In genomic region chr7:5970347-5970911, GRCh38 we compare ENCODE assay signal across 4 cellular contexts. TPM values are rescaled to one million over a fixed set of nuclear protein-coding genes. Genes with fewer than 3 reads are reported as not detected.
"Had no signal": no experiment of that assay in that cellular context is flagged by ENCODE, and none has a peak within 500 bp of the region (broad histone marks: within the 10 kb centered on the region; RNA-seq: fewer than 3 reads in every experiment).

TSS of gene RSPH10B (minus strand) at chr7:5970689. CDS start at chr7:5967116, 3,573 bp downstream.

RNA-seq across cellular contexts. Expression of gene RSPH10B, which starts in this region (rescaled TPM):
- total RNA-seq: osteoblast, subcutaneous adipose tissue, transverse colon had no signal
- polyA plus RNA-seq: naive thymus-derived CD8-positive, alpha-beta T cell had no signal
